ENCODE assay signal across 30 cellular contexts in the genomic region with DNA sequence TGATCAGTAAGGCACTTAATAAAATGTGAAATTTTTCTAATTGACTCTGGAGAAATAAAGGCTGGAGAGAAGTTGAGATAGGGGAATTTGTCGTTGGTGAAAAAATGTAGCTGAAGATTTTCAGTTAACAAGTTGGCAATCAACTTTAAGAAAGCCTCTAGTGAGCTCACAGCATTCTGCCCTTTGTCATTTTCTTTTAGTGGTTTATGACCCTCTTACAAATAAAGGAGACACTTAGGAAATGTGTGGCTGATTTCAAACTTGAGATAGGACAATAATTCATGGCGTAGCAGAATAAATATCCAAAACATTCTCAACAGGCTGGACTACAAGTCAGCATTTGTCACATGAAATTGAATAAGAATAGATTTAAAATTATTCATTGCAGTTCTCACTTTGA.
"Had no signal": no experiment of that assay in that cellular context is flagged by ENCODE, and none has a peak within 500 bp of the region (broad histone marks: within the 10 kb centered on the region; RNA-seq: fewer than 3 reads in every experiment).

No MANE protein-coding gene starts in this region.

- H3K4me3 ChIP-seq: MG63, Peyer's patch, SJSA1 had no signal

- H3K4me1 ChIP-seq: Peyer's patch, SJSA1 had no signal

- H3K27ac ChIP-seq: Peyer's patch, SJSA1 had no signal

- ATAC-seq: activated naive CD8-positive, alpha-beta T cell treated with anti-CD3 and anti-CD28 coated beads, Interleukin-2, amount 50 U/mL, for 24 hours; PC-3 had no signal

- H3K9me3 ChIP-seq: MG63, Peyer's patch, SK-N-SH had no signal

- DNase-seq: activated B cell treated with CpG ODN at 0.5 μM for 24 hours; activated CD4-positive, alpha-beta memory T cell treated with anti-CD3 and anti-CD28 coated beads for 36 hours; activated CD4-positive, alpha-beta T cell treated with anti-CD3 and anti-CD28 coated beads for 4 hours; activated CD4-positive, alpha-beta T cell treated with anti-CD3 and anti-CD28 coated beads, Interleukin-2, amount 50 U/mL, for 1 hour; activated CD4-positive, CD25-positive, alpha-beta regulatory T cell treated with anti-CD3 and anti-CD28 coated beads, Interleukin-2, amount 50 U/mL, for 72 hours; activated CD8-positive, alpha-beta memory T cell treated with anti-CD3 and anti-CD28 coated beads, Interleukin-2, amount 50 U/mL, for 4 hours; activated effector memory CD4-positive, alpha-beta T cell treated with Interleukin-2 at 50 U/mL for 16 hours; activated naive CD4-positive, alpha-beta T cell treated with anti-CD3 and anti-CD28 coated beads, Interleukin-2, amount 10 ng/mL, durations not matched to agents 7 days and 5 days; activated naive CD8-positive, alpha-beta T cell treated with anti-CD3 and anti-CD28 coated beads, Interleukin-2, amount 50 U/mL, for 24 hours; activated T-cell treated with anti-CD3 and anti-CD28 coated beads, Interleukin-2, amount 50 U/mL, for 48 hours; anterior cingulate cortex; caudate nucleus; cerebellar nuclear complex; Kasumi-1; KBM-7; MG63; MV-4-11; NCI-H1092; NCI-H1436 treated with DMSO at 0.1 percent for 48 hours; NCI-H1694 treated with DMSO at 0.1 percent for 48 hours; NCI-H2029 treated with DMSO at 0.1 percent for 48 hours; NCI-H2107; NCI-H345; NCI-H524 treated with DMSO at 0.1 percent for 48 hours; PC-3; Peyer's patch; RPMI8226; SHP77 treated with DMSO at 0.1 percent for 48 hours; SK-N-SH had no signal

- H3K36me3 ChIP-seq: MG63, Peyer's patch, SJSA1 had no signal

- H3K27me3 ChIP-seq: MG63, Peyer's patch, SJSA1 had no signal
